10 cellular contexts compared by ENCODE assay signal in the genomic region with DNA sequence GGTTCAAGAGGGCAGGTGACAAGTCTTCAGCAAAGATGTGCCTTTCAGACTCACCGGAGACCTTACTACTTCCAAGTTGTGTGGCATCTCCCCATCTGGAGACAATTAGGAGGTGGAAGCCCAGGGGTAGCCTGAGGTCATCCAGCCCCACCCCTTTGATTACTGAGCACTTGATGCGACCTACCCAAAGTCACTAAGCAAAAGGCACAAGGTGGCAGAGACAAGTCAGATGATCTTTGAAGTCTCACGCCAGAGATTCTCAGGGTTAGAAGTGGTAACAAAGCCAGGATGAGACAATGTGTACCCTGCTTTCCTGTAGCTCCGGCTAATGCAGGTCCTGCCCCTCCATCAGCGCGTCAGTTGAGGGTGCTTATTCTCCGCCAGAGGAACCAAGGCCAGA. TPM values are rescaled to one million over a fixed set of nuclear protein-coding genes. Genes with fewer than 3 reads are reported as not detected.
DNase-seq lines count a peak whose midpoint lies in the region; ATAC-seq and TF ChIP-seq lines count a peak whose summit lies in the region.
"Had no signal": no experiment of that assay in that cellular context is flagged by ENCODE, and none has a peak within 500 bp of the region (broad histone marks: within the 10 kb centered on the region; RNA-seq: fewer than 3 reads in every experiment).

No MANE protein-coding gene starts in this region.

- H3K9ac ChIP-seq in DND-41 (ENCODE audit: low read depth, low read length) (peak overlapping the region; percentile 78), KMS-11 (0 out of 2 replicates have a peak overlapping the region, but pooled peaks have one; percentile 88), neural progenitor cell (no peak overlapping the region)

- 0 out of 2 replicates have a peak, but pooled peaks cover 5% of the 10 kb centered on the region for H4K20me1 ChIP-seq in DND-41 (ENCODE audit: insufficient read depth, low read length)
- H4K20me1 ChIP-seq in KMS-11 (ENCODE audit: insufficient read depth), result no peaks in the 10 kb centered on the region
- peaks cover 11% of the 10 kb centered on the region for H4K20me1 ChIP-seq in neural progenitor cell (ENCODE audit: low read depth)

- H2AFZ ChIP-seq in DND-41 (ENCODE audit: low read depth, low read length) (no peak overlapping the region), KMS-11 (ENCODE audit: low read depth) (no peak overlapping the region; the same call in 1 of the 2 replicates), neural progenitor cell (replicated peaks) (no peak overlapping the region)

- H3K27ac Mint-ChIP-seq in neural progenitor cell, result no peak overlapping the region

- TF ChIP-seq CTCF in DND-41 (IDR thresholded peaks at IDR 0.05; ENCODE audit: borderline replicate concordance, extremely low read depth, low read length, poor library complexity, severe bottlenecking) (no peak), KMS-11 (conservative IDR thresholded peaks at IDR 0.05; ENCODE audit: low read depth, low read length) (no peak), neural progenitor cell (IDR thresholded peaks at IDR 0.05) (no peak)

- peaks cover 7% of the 10 kb centered on the region for H3K27me3 Mint-ChIP-seq in neural progenitor cell (ENCODE audit: insufficient read depth, low read depth)

- peaks cover 27% of the 10 kb centered on the region for H3K4me1 Mint-ChIP-seq in neural progenitor cell

- H3K79me2 ChIP-seq in DND-41 (ENCODE audit: insufficient read depth, low read length), result peaks cover 63% of the 10 kb centered on the region
- H3K79me2 ChIP-seq in KMS-11 (ENCODE audit: insufficient read depth, low read depth), result no peaks in the 10 kb centered on the region; the same call in 1 of the 2 replicates
- peaks cover 36% of the 10 kb centered on the region for H3K79me2 ChIP-seq in neural progenitor cell (ENCODE audit: low read depth)

- H3K27me3 ChIP-seq in DND-41 (ENCODE audit: insufficient read depth, low read length, poor library complexity) (no peaks in the 10 kb centered on the region), KMS-11 (ENCODE audit: insufficient read depth, low read depth) (no peaks in the 10 kb centered on the region), neural progenitor cell (no peaks in the 10 kb centered on the region)
- H3K27me3 ChIP-seq: pancreas had no signal

- no peaks in the 10 kb centered on the region for H3F3A ChIP-seq in neural progenitor cell (ENCODE audit: low read depth)

- H3K9me3 ChIP-seq in DND-41 (ENCODE audit: insufficient read depth, low read length, severe bottlenecking), result no peaks in the 10 kb centered on the region
- H3K9me3 ChIP-seq in neural progenitor cell (ENCODE audit: low read depth), result no peaks in the 10 kb centered on the region
- H3K9me3 ChIP-seq: pancreas had no signal

- peaks cover 16% of the 10 kb centered on the region for H3K36me3 ChIP-seq in DND-41 (ENCODE audit: insufficient read depth, low read length)
- H3K36me3 ChIP-seq in KMS-11 (ENCODE audit: insufficient read depth), result no peaks in the 10 kb centered on the region
- no peaks in the 10 kb centered on the region for H3K36me3 ChIP-seq in neural progenitor cell
- H3K36me3 ChIP-seq: pancreas had no signal

- no peak for ATAC-seq in DND-41 (ENCODE audit: insufficient read depth, low read depth)
- no peak for ATAC-seq in GM21723 (IDR thresholded peaks at IDR 0.05; ENCODE audit: unreplicated experiment)

- peaks cover 42% of the 10 kb centered on the region for H3K4me1 ChIP-seq in DND-41 (ENCODE audit: insufficient read depth, low read length)
- peaks cover 6% of the 10 kb centered on the region for H3K4me1 ChIP-seq in KMS-11 (ENCODE audit: low read depth, poor library complexity, severe bottlenecking)
- no peaks in the 10 kb centered on the region for H3K4me1 ChIP-seq in neural progenitor cell

- peak overlapping the region; percentile 82 for H3K27ac ChIP-seq in DND-41 (ENCODE audit: low read length)
- peak overlapping the region; percentile 88; the same call in 1 of the 2 replicates for H3K27ac ChIP-seq in KMS-11
- no peak overlapping the region for H3K27ac ChIP-seq in neural progenitor cell

- H3K36me3 Mint-ChIP-seq in neural progenitor cell, result no peaks in the 10 kb centered on the region

- H3K4me3 Mint-ChIP-seq in neural progenitor cell, result peak overlapping the region; percentile 90

- H3K4me2 ChIP-seq in DND-41 (ENCODE audit: insufficient read depth, low read length) (peak overlapping the region; percentile 80), KMS-11 (peak overlapping the region; percentile 40; the same call in 1 of the 2 replicates), neural progenitor cell (peak overlapping the region; percentile 99)

- H3K9me3 Mint-ChIP-seq in neural progenitor cell, result no peaks in the 10 kb centered on the region

- DNase-seq in DND-41, result no peak
- peak; percentile 55 for DNase-seq in cerebellar cortex (ENCODE audit: low spot score)
- no peak for DNase-seq in neural progenitor cell (ENCODE audit: low spot score)
- no peak for DNase-seq in NCI-H2227 treated with DMSO at 0.1 percent for 48 hours (lab: John Stamatoyannopoulos, UW)
- DNase-seq in NCI-H1930 (lab: John Stamatoyannopoulos, UW), result no peak
- DNase-seq in NCI-H2029 treated with DMSO at 0.1 percent for 48 hours (lab: John Stamatoyannopoulos, UW), result no peak
- DNase-seq: cerebellar nuclear complex had no signal

- H3K4me3 ChIP-seq in DND-41 (ENCODE audit: low read depth in 1 of 2, low read length in 2 of 2), result peak overlapping the region in 1 of 2 experiments; percentile 62; a peak in 1 of 4 replicates
- H3K4me3 ChIP-seq in KMS-11 (IDR thresholded peaks at IDR 0.05; ENCODE audit: insufficient read depth, low read depth, low read length), result no peak overlapping the region
- H3K4me3 ChIP-seq in neural progenitor cell, result peak overlapping the region; percentile 68

RNA-seq across cellular contexts. Expression of a gene that starts 1.4 kb away (rescaled TPM):
- total RNA-seq in neural progenitor cell (ENCODE audit: low replicate concordance), result 38.5 and 39.5 TPM in 2 replicates

Comparison
In these comparisons a context has a peak if more than half of its experiments do, and no peak if none do; other contexts are left out.
1. H3K4me2 ChIP-seq: peak in every context shown above with its lines; median percentile 99 in neural progenitor cell; 80 in DND-41; 40 in KMS-11.